In genomic region chr6:113078791-113079190, GRCh38 we compare ENCODE assay signal across 28 cellular contexts.
"Had no signal": no experiment of that assay in that cellular context is flagged by ENCODE, and none has a peak within 500 bp of the region (broad histone marks: within the 10 kb centered on the region; RNA-seq: fewer than 3 reads in every experiment).

No MANE protein-coding gene starts in this region.

- H3K27ac ChIP-seq: neural progenitor cell, ovary, parathyroid adenoma, psoas muscle, right lobe of liver, sigmoid colon, stomach, thoracic aorta, thyroid gland, tibial nerve, upper lobe of left lung, uterus had no signal

- H3K27ac Mint-ChIP-seq: natural killer cell; nephron; neural progenitor cell; progenitor cell of endocrine pancreas; stimulated activated effector memory CD8-positive, alpha-beta T cell treated with anti-CD3 and anti-CD28 coated beads, Interleukin-12 subunit alpha, Interleukin-12 subunit beta, amount 100 ng/mL, for 72 hours; stimulated activated naive B cell treated with anti-CD40 and anti-IgM and Interleukin-4, amounts not matched to agents 10 μg/mL and 1 μg/mL and 100 μg/mL, for 72 hours; stimulated activated naive CD8-positive, alpha-beta T cell treated with anti-CD3 and anti-CD28 coated beads, Interleukin-15, Interleukin-2, amounts not matched to agents 100 ng/mL and 50 ng/mL, for 24 hours had no signal

- H3K79me2 ChIP-seq: parathyroid adenoma had no signal

- H3K27me3 ChIP-seq: neural progenitor cell, ovary, right lobe of liver, sigmoid colon, stomach, thyroid gland, tibial nerve, upper lobe of left lung, uterus had no signal

- DNase-seq: natural killer cell; occipital lobe; ovary; posterior cingulate gyrus; psoas muscle; right cardiac atrium; right lobe of liver; sigmoid colon; small intestine; stimulated activated CD4-positive, alpha-beta T cell treated with anti-CD3 and anti-CD28 coated beads, Interleukin-15, amount 100 ng/mL, for 24 hours; stimulated activated CD4-positive, alpha-beta T cell treated with anti-CD3 and anti-CD28 coated beads, Interleukin-2, amount 100 ng/mL, for 24 hours; stimulated activated CD4-positive, alpha-beta T cell treated with anti-CD3 and anti-CD28 coated beads, Interleukin-2, amount 100 ng/mL, for 48 hours; stimulated activated CD4-positive, alpha-beta T cell treated with anti-CD3 and anti-CD28 coated beads, Interleukin-4, amount 100 ng/mL, for 24 hours; stimulated activated naive B cell treated with anti-CD40 and anti-IgM and Interleukin-4, amounts not matched to agents 10 μg/mL and 1 μg/mL and 100 μg/mL, for 72 hours; stimulated activated naive CD4-positive, alpha-beta T cell treated with Interleukin-2 at 50 U/mL for 16 hours; stomach; thyroid gland; trophoblast cell; upper lobe of left lung; uterus had no signal

- H3K36me3 Mint-ChIP-seq: natural killer cell; stimulated activated effector memory CD8-positive, alpha-beta T cell treated with anti-CD3 and anti-CD28 coated beads, Interleukin-12 subunit alpha, Interleukin-12 subunit beta, amount 100 ng/mL, for 72 hours; stimulated activated naive B cell treated with anti-CD40 and anti-IgM and Interleukin-4, amounts not matched to agents 10 μg/mL and 1 μg/mL and 100 μg/mL, for 72 hours had no signal

- H3K9ac ChIP-seq: neural progenitor cell, parathyroid adenoma had no signal

- H3K36me3 ChIP-seq: neural progenitor cell, ovary, right lobe of liver, sigmoid colon, stomach, thoracic aorta, thyroid gland, tibial nerve, upper lobe of left lung, uterus had no signal

- H3K4me3 Mint-ChIP-seq: natural killer cell; nephron; neural progenitor cell; stimulated activated effector memory CD8-positive, alpha-beta T cell treated with anti-CD3 and anti-CD28 coated beads, Interleukin-12 subunit alpha, Interleukin-12 subunit beta, amount 100 ng/mL, for 72 hours; stimulated activated naive B cell treated with anti-CD40 and anti-IgM and Interleukin-4, amounts not matched to agents 10 μg/mL and 1 μg/mL and 100 μg/mL, for 72 hours; stimulated activated naive CD8-positive, alpha-beta T cell treated with anti-CD3 and anti-CD28 coated beads, Interleukin-15, Interleukin-2, amounts not matched to agents 100 ng/mL and 50 ng/mL, for 24 hours had no signal

- H3K4me2 ChIP-seq: neural progenitor cell had no signal

- H3K4me1 ChIP-seq: neural progenitor cell, psoas muscle, right lobe of liver, sigmoid colon, stomach, upper lobe of left lung, uterus had no signal

- H3K27me3 Mint-ChIP-seq: stimulated activated naive B cell treated with anti-CD40 and anti-IgM and Interleukin-4, amounts not matched to agents 10 μg/mL and 1 μg/mL and 100 μg/mL, for 72 hours; stimulated activated naive CD8-positive, alpha-beta T cell treated with anti-CD3 and anti-CD28 coated beads, Interleukin-15, Interleukin-2, amounts not matched to agents 100 ng/mL and 50 ng/mL, for 24 hours had no signal

- H2AFZ ChIP-seq: neural progenitor cell had no signal

- H3K9me3 ChIP-seq: ovary, psoas muscle, right lobe of liver, sigmoid colon, stomach, thoracic aorta, thyroid gland, upper lobe of left lung, uterus had no signal

- H3K4me3 ChIP-seq: neural progenitor cell, ovary, psoas muscle, right lobe of liver, sigmoid colon, stomach, thoracic aorta, thyroid gland, tibial nerve, upper lobe of left lung, uterus had no signal

- H3K9me3 Mint-ChIP-seq: nephron; neural progenitor cell; stimulated activated naive B cell treated with anti-CD40 and anti-IgM and Interleukin-4, amounts not matched to agents 10 μg/mL and 1 μg/mL and 100 μg/mL, for 72 hours had no signal

- H3K4me1 Mint-ChIP-seq: natural killer cell; stimulated activated effector memory CD8-positive, alpha-beta T cell treated with anti-CD3 and anti-CD28 coated beads, Interleukin-12 subunit alpha, Interleukin-12 subunit beta, amount 100 ng/mL, for 72 hours had no signal
